ENCODE assay signal across 19 cellular contexts in the genomic region with DNA sequence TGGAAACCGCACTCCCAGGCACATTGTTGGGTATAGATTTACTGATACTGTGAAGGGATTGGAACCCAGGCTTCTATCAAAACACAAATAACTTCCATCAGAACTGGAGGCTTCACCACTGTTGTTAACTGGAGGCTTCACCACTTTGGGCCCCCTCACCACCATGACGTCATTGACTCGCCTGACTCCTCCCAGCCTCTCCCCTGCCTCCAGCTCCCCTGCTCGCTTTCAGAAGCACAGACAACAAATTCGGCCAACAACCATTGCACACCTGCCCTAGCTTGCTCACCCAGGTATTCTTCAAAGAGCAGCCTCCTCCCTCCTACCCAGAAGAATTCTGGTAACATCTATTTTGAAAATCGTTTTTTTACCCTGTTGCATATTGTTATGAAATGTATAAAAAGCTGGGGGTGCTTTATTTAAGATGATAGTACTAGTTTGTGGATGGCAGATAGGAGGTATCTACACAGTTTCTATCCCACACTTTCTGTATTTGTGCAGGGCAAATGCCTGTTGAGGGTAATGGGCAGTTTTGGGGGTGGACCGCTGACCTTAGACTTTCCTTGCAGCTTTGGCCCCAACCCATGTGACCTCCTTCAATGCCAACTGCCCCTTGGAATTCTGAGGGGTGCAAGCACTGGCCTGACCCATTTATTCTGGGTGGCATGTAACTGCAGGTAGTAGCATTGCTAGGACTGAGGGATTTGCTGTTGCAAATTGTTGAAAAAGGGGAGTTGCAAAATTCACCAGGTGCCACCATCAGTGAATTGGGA. TPM values are rescaled to one million over a fixed set of nuclear protein-coding genes. Genes with fewer than 3 reads are reported as not detected.
DNase-seq lines count a peak whose midpoint lies in the region; ATAC-seq, FAIRE-seq and TF ChIP-seq lines count a peak whose summit lies in the region.
"Had no signal": no experiment of that assay in that cellular context is flagged by ENCODE, and none has a peak within 500 bp of the region (broad histone marks: within the 10 kb centered on the region; RNA-seq: fewer than 3 reads in every experiment).

No MANE protein-coding gene starts in this region.

- intact Hi-C loops in K562 (cut with micrococcal nuclease) = no loop called here
- intact Hi-C loops in tibial artery (cut with DNase I; ENCODE audit: low total_unique reads) = no loop called here

- H3K27ac ChIP-seq in HEK293 (ENCODE audit: extremely low read depth, low read depth, low read length) (no peak overlapping the region), K562 (ENCODE audit: extremely low read depth, low read depth, low read length) (no peak overlapping the region), neural progenitor cell (no peak overlapping the region), tibial artery (no peak overlapping the region)
- H3K27ac ChIP-seq: GM23248, HL-60 had no signal

- BruUV-seq in K562 (replicated peaks; lab: Mats Ljungman, UMichigan) = no TSS peak

- H3F3A ChIP-seq in neural progenitor cell (ENCODE audit: low read depth) = no peaks in the 10 kb centered on the region

- no peaks in the 10 kb centered on the region for H3K27me3 ChIP-seq in K562 (ENCODE audit: control insufficient read depth in 2 of 2, insufficient read depth in 2 of 2, low read length in 2 of 2)
- H3K27me3 ChIP-seq in neural progenitor cell = no peaks in the 10 kb centered on the region
- no peaks in the 10 kb centered on the region for H3K27me3 ChIP-seq in tibial artery

- TF ChIP-seq CTCF in HEK293 (tag by site-specific recombination; IDR thresholded peaks at IDR 0.05) (no peak), K562 (IDR thresholded peaks at IDR 0.05 in 2 of 3, conservative IDR thresholded peaks at IDR 0.05 in 1 of 3; ENCODE audit: insufficient read depth in 2 of 3, low read depth in 1 of 3, low read length in 3 of 3) (no peak), neural progenitor cell (IDR thresholded peaks at IDR 0.05) (no peak), tibial artery (IDR thresholded peaks at IDR 0.05) (no peak)

- FAIRE-seq in K562 (lab: Jason Lieb, UNC) = no peak
- FAIRE-seq: H54 had no signal

- H3K9ac ChIP-seq in K562 (ENCODE audit: insufficient read depth in 1 of 2, low read depth in 2 of 2, low read length in 2 of 2) = no peak overlapping the region
- H3K9ac ChIP-seq in neural progenitor cell = no peak overlapping the region
- H3K9ac ChIP-seq: GM23248 had no signal

- no peak for TF ChIP-seq EP300 in K562 (IDR thresholded peaks at IDR 0.05; ENCODE audit: low read length)

- H3K9me1 ChIP-seq in K562 (ENCODE audit: control insufficient read depth, insufficient read depth, low read length) = no peaks in the 10 kb centered on the region

- CTCF ChIA-PET in HEK293 (lab: Yijun Ruan, JAX) (interaction anchor here (1.6 kb wide), 1 partner anchor 38 kb away, joined by 4 read pairs; no protein-coding TSS in a partner anchor), K562 (lab: Yijun Ruan, JAX; ENCODE audit: low intra/inter-chr PET ratio) (no interaction called here)

- H3K4me3 ChIP-seq in HEK293 (ENCODE audit: low read depth, low read length) (no peak overlapping the region), K562 (no peak overlapping the region), neural progenitor cell (no peak overlapping the region), tibial artery (no peak overlapping the region)
- H3K4me3 ChIP-seq: GM23248 had no signal

- H3K4me2 ChIP-seq in K562 (ENCODE audit: insufficient read depth, low read length) (no peak overlapping the region), neural progenitor cell (no peak overlapping the region)

- in situ Hi-C loops in K562 (cut with MboI) = no loop called here

- 29% methylated on average over 7 of the region's 7 CpGs for WGBS in K562 (ENCODE audit: insufficient coverage, low coverage, missing lambda C conversion rate)

- DNase-seq in K562 (ENCODE audit: extremely low read depth in 1 of 4, low spot score in 3 of 4) = no peak
- DNase-seq in neural progenitor cell (ENCODE audit: low spot score) = no peak
- DNase-seq in ureter (ENCODE audit: low spot score) = no peak
- DNase-seq in RKO (ENCODE audit: low spot score) = no peak
- DNase-seq in NCI-H510A (lab: John Stamatoyannopoulos, UW) = no peak
- DNase-seq in tibial artery = no peak
- DNase-seq: ACHN; C1 segment of cervical spinal cord; Calu3; CD4-positive, alpha-beta T cell; DMS 273 treated with DMSO at 0.1 percent for 48 hours; GM23248 had no signal

- ATAC-seq in K562 = no peak
- peak; percentile 43 for ATAC-seq in esophagus mucosa
- ATAC-seq: HCT116 had no signal

- no peaks in the 10 kb centered on the region for H3K9me3 Mint-ChIP-seq in neural progenitor cell
- H3K9me3 Mint-ChIP-seq: CD4-positive, alpha-beta T cell had no signal

- H3K9me3 ChIP-seq in HEK293 (ENCODE audit: control insufficient read depth, insufficient read depth, low read depth, low read length) (no peaks in the 10 kb centered on the region), K562 (replicated peaks; ENCODE audit: control insufficient read depth, insufficient read depth, low read depth, low read length) (no peaks in the 10 kb centered on the region), neural progenitor cell (ENCODE audit: low read depth) (no peaks in the 10 kb centered on the region), tibial artery (no peaks in the 10 kb centered on the region)

- no peaks in the 10 kb centered on the region for H4K20me1 ChIP-seq in K562 (replicated peaks; ENCODE audit: control insufficient read depth, insufficient read depth, low read length)
- H4K20me1 ChIP-seq in neural progenitor cell (ENCODE audit: low read depth) = no peaks in the 10 kb centered on the region

- H3K27me3 Mint-ChIP-seq in neural progenitor cell (ENCODE audit: insufficient read depth, low read depth) = no peaks in the 10 kb centered on the region
- H3K27me3 Mint-ChIP-seq: CD4-positive, alpha-beta T cell had no signal

- POLR2A ChIA-PET in HEK293 (lab: Yijun Ruan, JAX) = no interaction called here
- POLR2A ChIA-PET in K562 (lab: Yijun Ruan, JAX) = no interaction called here

- H3K4me1 ChIP-seq in HEK293 (ENCODE audit: control insufficient read depth, insufficient read depth, low read length) = no peaks in the 10 kb centered on the region
- H3K4me1 ChIP-seq in K562 (replicated peaks in 1 of 2; ENCODE audit: control insufficient read depth in 2 of 2, insufficient read depth in 2 of 2, low read length in 2 of 2) = peaks cover 0 to 4% of the 10 kb centered on the region in 2 experiments; a peak in 2 of 5 replicates
- no peaks in the 10 kb centered on the region for H3K4me1 ChIP-seq in neural progenitor cell
- no peaks in the 10 kb centered on the region for H3K4me1 ChIP-seq in tibial artery

- H3K27ac Mint-ChIP-seq in neural progenitor cell = peak overlapping the region; percentile 64
- H3K27ac Mint-ChIP-seq: B cell; CD4-positive, alpha-beta T cell had no signal

- no peak overlapping the region for H3K4me3 Mint-ChIP-seq in neural progenitor cell
- H3K4me3 Mint-ChIP-seq: B cell; CD4-positive, alpha-beta T cell had no signal

- TF ChIP-seq POLR2A in K562 (conservative IDR thresholded peaks at IDR 0.05) = no peak

- no peaks in the 10 kb centered on the region for H3K36me3 Mint-ChIP-seq in neural progenitor cell

- no peak overlapping the region for H2AFZ ChIP-seq in K562 (ENCODE audit: low read depth, low read length)
- no peak overlapping the region for H2AFZ ChIP-seq in neural progenitor cell (replicated peaks)
- H2AFZ ChIP-seq: GM23248 had no signal

- H3K79me2 ChIP-seq in K562 (ENCODE audit: control insufficient read depth, insufficient read depth, low read length) = no peaks in the 10 kb centered on the region
- no peaks in the 10 kb centered on the region for H3K79me2 ChIP-seq in neural progenitor cell (ENCODE audit: low read depth)

- H3K4me1 Mint-ChIP-seq in neural progenitor cell = no peaks in the 10 kb centered on the region
- H3K4me1 Mint-ChIP-seq: B cell had no signal

- no peak for TF ChIP-seq RAD21 in K562 (CRISPR knock-in tag; conservative IDR thresholded peaks at IDR 0.05 in 1 of 2, IDR thresholded peaks at IDR 0.05 in 1 of 2)

- H3K36me3 ChIP-seq in HEK293 (ENCODE audit: control insufficient read depth in 2 of 2, insufficient read depth in 1 of 2, low read length in 2 of 2) = no peaks in the 10 kb centered on the region
- H3K36me3 ChIP-seq in K562 (ENCODE audit: control insufficient read depth, insufficient read depth, low read length) = no peaks in the 10 kb centered on the region
- no peaks in the 10 kb centered on the region for H3K36me3 ChIP-seq in neural progenitor cell
- H3K36me3 ChIP-seq in tibial artery = peaks cover 26 to 55% (median 54%) of the 10 kb centered on the region in 3 donors

TF ChIP-seq in K562, 482 proteins besides CTCF, POLR2A, EP300 and RAD21 (continues in another document):
- TF ChIP-seq TAF7 (tag; IDR thresholded peaks at IDR 0.05) = no peak
- no peak for TF ChIP-seq TCF7 (IDR thresholded peaks at IDR 0.05; ENCODE audit: borderline replicate concordance)
- TF ChIP-seq SREBF1 (IDR thresholded peaks at IDR 0.05; ENCODE audit: borderline replicate concordance, low read depth, low read length) = no peak
- TF ChIP-seq NFRKB (IDR thresholded peaks at IDR 0.05; ENCODE audit: low read depth) = no peak

RNA-seq across cellular contexts. Expression of gene HLF, which starts 54.1 kb away (rescaled TPM):
- 0.07 TPM in 1 of 2 replicates, not detected in the other for total RNA-seq in K562 (2011; cell fraction: chromatin; rRNA removed; ENCODE audit: low replicate concordance)
- total RNA-seq in K562 (2011; cell fraction: nucleolus; rRNA removed) = not detected in 2 replicates
- not detected in 2 replicates for total RNA-seq in K562 (2011; cell fraction: nucleoplasm; rRNA removed)
- 0.09 and 0.20 TPM in 2 replicates for total RNA-seq in K562 (2014; rRNA removed)
- total RNA-seq in K562 (2014; rRNA removed; fragmentation: Illumina TruSeq; extraction: Trizol) = 0.15 and 0.32 TPM in 2 replicates
- total RNA-seq in K562 (2015; rRNA removed; fragmentation: Illumina TruSeq; extraction: Trizol) = 0.11 and 0.14 TPM in 2 replicates
- total RNA-seq in K562 (2021) = 0.24 and 0.65 TPM in 2 replicates
- 0.04 and 0.09 TPM in 2 replicates for polyA plus RNA-seq in K562 (2011; rRNA removed)
- 0.03 and 0.07 TPM in 2 replicates for polyA plus RNA-seq in K562 (2011; cell fraction: cytosol; rRNA removed)
- 0.08 and 0.16 TPM in 2 replicates for polyA plus RNA-seq in K562 (2011; cell fraction: nucleus; rRNA removed)
- polyA plus RNA-seq in K562 (2012) = 0.13 and 0.14 TPM in 2 replicates
- polyA plus RNA-seq in K562 (2014; fragmentation: Illumina TruSeq; extraction: Trizol) = 0.08 and 0.09 TPM in 2 replicates
- polyA plus RNA-seq in K562 (2014; fragmentation: Nextera tagmentation; extraction: Ambion mirVana) = under 1 TPM; 0.03 to 0.11 TPM
- polyA plus RNA-seq in K562 (2014; rRNA removed) = 0.05 and 1.4 TPM in 2 replicates
- 0.06 and 0.14 TPM in 2 replicates for polyA minus RNA-seq in K562 (2011; rRNA and poly(A)+ RNA removed)
- 0.73 TPM in 1 of 2 replicates, not detected in the other for polyA minus RNA-seq in K562 (2011; cell fraction: cytosol; rRNA and poly(A)+ RNA removed)
- 0.13 TPM in 1 of 2 replicates, not detected in the other for polyA minus RNA-seq in K562 (2011; cell fraction: nucleus; rRNA and poly(A)+ RNA removed)
- total RNA-seq in esophagus mucosa = 10.8 TPM
- 0.06 and 0.11 TPM in 2 replicates for total RNA-seq in neural progenitor cell (ENCODE audit: low replicate concordance)
- 23.8 TPM for total RNA-seq in ureter
- total RNA-seq: A172, B cell, GM23248 had no signal

Comparison
In these comparisons a context has a peak if more than half of its experiments do, and no peak if none do; other contexts are left out.
1. Of the 44 proteins assayed by ChIP-seq in both K562 and HEK293: peak only in K562: none; only in HEK293: ATF2; in both: none; in neither: 43.